Comparison of ENCODE assay signal across 15 cellular contexts in genomic region chr17:61286449-61286848, GRCh38.
"Had no signal": no experiment of that assay in that cellular context is flagged by ENCODE, and none has a peak within 500 bp of the region (broad histone marks: within the 10 kb centered on the region; RNA-seq: fewer than 3 reads in every experiment).

No MANE protein-coding gene starts in this region.

- H3K27ac Mint-ChIP-seq: activated CD8-positive, alpha-beta T cell treated with anti-CD3 and anti-CD28 coated beads for 36 hours; activated naive CD8-positive, alpha-beta T cell treated with anti-CD3 and anti-CD28 coated beads, Interleukin-2, amount 10 ng/mL, durations not matched to agents 7 days and 5 days had no signal

- H3K9me3 Mint-ChIP-seq: activated naive CD8-positive, alpha-beta T cell treated with anti-CD3 and anti-CD28 coated beads, Interleukin-2, amount 10 ng/mL, durations not matched to agents 7 days and 5 days had no signal

- H3K27me3 Mint-ChIP-seq: activated CD8-positive, alpha-beta T cell treated with anti-CD3 and anti-CD28 coated beads for 36 hours; activated naive CD8-positive, alpha-beta T cell treated with anti-CD3 and anti-CD28 coated beads, Interleukin-2, amount 10 ng/mL, durations not matched to agents 7 days and 5 days; natural killer cell treated with Interleukin-12 subunit alpha and Interleukin-12 subunit beta and Interleukin-15 and Interleukin-18, amount 100 ng/mL, for 72 hours had no signal

- H3K27me3 ChIP-seq: ascending aorta, cardiac muscle cell, gastroesophageal sphincter had no signal

- H3K27ac ChIP-seq: ascending aorta, cardiac muscle cell, gastroesophageal sphincter, VCaP had no signal

- H3K36me3 ChIP-seq: ascending aorta, cardiac muscle cell, gastroesophageal sphincter had no signal

- H3K4me3 Mint-ChIP-seq: activated CD8-positive, alpha-beta T cell treated with anti-CD3 and anti-CD28 coated beads for 36 hours; activated naive CD8-positive, alpha-beta T cell treated with anti-CD3 and anti-CD28 coated beads, Interleukin-2, amount 10 ng/mL, durations not matched to agents 7 days and 5 days had no signal

- H3K4me3 ChIP-seq: ascending aorta, cardiac muscle cell, gastroesophageal sphincter, mucosa of descending colon had no signal

- H3K9me3 ChIP-seq: ascending aorta, gastroesophageal sphincter, mucosa of descending colon had no signal

- ATAC-seq: gastroesophageal sphincter, mucosa of descending colon had no signal

- DNase-seq: activated CD4-positive, alpha-beta T cell treated with anti-CD3 and anti-CD28 coated beads for 4 hours; activated CD8-positive, alpha-beta memory T cell treated with anti-CD3 and anti-CD28 coated beads, Interleukin-2, amount 50 U/mL, for 4 hours; activated naive CD8-positive, alpha-beta T cell treated with anti-CD3 and anti-CD28 coated beads, Interleukin-2, amount 10 ng/mL, durations not matched to agents 7 days and 5 days; hippocampal formation; kidney glomerular epithelial cell; mucosa of descending colon; T-helper 9 cell had no signal

- FAIRE-seq: colon, endothelial cell of umbilical vein had no signal

- H3K36me3 Mint-ChIP-seq: natural killer cell treated with Interleukin-12 subunit alpha and Interleukin-12 subunit beta and Interleukin-15 and Interleukin-18, amount 100 ng/mL, for 72 hours had no signal
